In genomic region chr3:105473521-105474223, GRCh38 we compare ENCODE assay signal across 8 cellular contexts.
DNase-seq lines count a peak whose midpoint lies in the region; ATAC-seq and TF ChIP-seq lines count a peak whose summit lies in the region.

No MANE protein-coding gene starts in this region.

- BruUV-seq in mammary epithelial cell (replicated peaks; lab: Mats Ljungman, UMichigan), result no TSS peak

- H3K9me3 ChIP-seq in mammary epithelial cell (replicated peaks; ENCODE audit: insufficient read depth, low read length) (no peaks in the 10 kb centered on the region), heart right ventricle (peaks cover 0 to 17% (median 0%) of the 10 kb centered on the region in 11 donors)

- no peaks in the 10 kb centered on the region for H3K27me3 ChIP-seq in mammary epithelial cell (ENCODE audit: insufficient read depth, low read length)
- no peaks in the 10 kb centered on the region for H3K27me3 ChIP-seq in heart right ventricle

- TF ChIP-seq CTCF in mammary epithelial cell (conservative IDR thresholded peaks at IDR 0.05 in 1 of 2, IDR thresholded peaks at IDR 0.05 in 1 of 2; ENCODE audit: extremely low read depth in 1 of 2, insufficient read depth in 1 of 2, low read depth in 1 of 2, low read length in 2 of 2) (no peak), heart right ventricle (IDR thresholded peaks at IDR 0.05) (no peak)

- no peaks in the 10 kb centered on the region for H4K20me1 ChIP-seq in mammary epithelial cell (ENCODE audit: insufficient read depth, low read length)

- no peak overlapping the region for H3K4me3 ChIP-seq in mammary epithelial cell (replicated peaks in 1 of 3; ENCODE audit: insufficient read depth in 1 of 3, low read depth in 2 of 3, low read length in 3 of 3)
- H3K4me3 ChIP-seq in heart right ventricle, result no peak overlapping the region

- H2AFZ ChIP-seq in mammary epithelial cell (ENCODE audit: low read depth, low read length), result no peak overlapping the region

- peak overlapping the region; percentile 15 for H3K9ac ChIP-seq in mammary epithelial cell (ENCODE audit: insufficient read depth, low read length)

- intact Hi-C loops in mammary epithelial cell (cut with micrococcal nuclease) (loop anchor here (5.0 kb wide), 1 partner anchor 71 kb away; no protein-coding TSS in a partner anchor), heart right ventricle (cut with DNase I) (no loop called here)

- CTCF ChIA-PET in mammary epithelial cell (lab: Charles Lee; ENCODE audit: low non-redundant PET), result no interaction called here

- H3K4me1 ChIP-seq in mammary epithelial cell (ENCODE audit: insufficient read depth, low read length), result peaks cover 5% of the 10 kb centered on the region
- no peaks in the 10 kb centered on the region for H3K4me1 ChIP-seq in heart right ventricle

- H3K27ac ChIP-seq in mammary epithelial cell (ENCODE audit: insufficient read depth, low read depth, low read length) (peak overlapping the region; percentile 55), heart right ventricle (no peak overlapping the region)

- dilution Hi-C loops in mammary epithelial cell (cut with HindIII; ENCODE audit: low sequenced_read_pairs), result no loop called here

- in situ Hi-C loops in mammary epithelial cell (cut with MboI; ENCODE audit: low sequenced_read_pairs in 2 of 2), result no loop called here

- H3K4me2 ChIP-seq in mammary epithelial cell (ENCODE audit: insufficient read depth, low read depth, low read length), result peak overlapping the region; percentile 24

- ATAC-seq in GM19043 (IDR thresholded peaks at IDR 0.05; ENCODE audit: low read depth, unreplicated experiment) (peak; percentile 79), HG02938 (IDR thresholded peaks at IDR 0.05; ENCODE audit: unreplicated experiment) (peak; percentile 84), heart right ventricle (no peak)

- H3K36me3 ChIP-seq in mammary epithelial cell (ENCODE audit: insufficient read depth, low read length) (no peaks in the 10 kb centered on the region), heart right ventricle (no peaks in the 10 kb centered on the region)

- peak; percentile 90 for DNase-seq in mammary epithelial cell
- peak; percentile 45 for DNase-seq in retina
- DNase-seq in cerebellum (ENCODE audit: low spot score), result no peak
- no peak for DNase-seq in NCI-H1092 treated with DMSO at 0.1 percent for 48 hours (lab: John Stamatoyannopoulos, UW)
- DNase-seq in activated CD8-positive, alpha-beta memory T cell treated with anti-CD3 and anti-CD28 coated beads, Interleukin-2, amount 50 U/mL, for 48 hours, result no peak
- no peak for DNase-seq in heart right ventricle

- peaks cover 66% of the 10 kb centered on the region for H3K79me2 ChIP-seq in mammary epithelial cell (ENCODE audit: insufficient read depth, low read length)

Comparison
In these comparisons a context has a peak if more than half of its experiments do, and no peak if none do; other contexts are left out.
1. ATAC-seq: peak in GM19043 (single experiment) and HG02938 (single experiment); none in heart right ventricle (0 of 8).
2. DNase-seq: peak in mammary epithelial cell (single experiment) and retina (single experiment); none in cerebellum (single experiment), NCI-H1092 treated with DMSO at 0.1 percent for 48 hours (single experiment), activated CD8-positive, alpha-beta memory T cell treated with anti-CD3 and anti-CD28 coated beads, Interleukin-2, amount 50 U/mL, for 48 hours (single experiment) and heart right ventricle (0 of 2).